Comparison of ENCODE assay signal across 1 cellular context in genomic region chr2:153567367-153567766, GRCh38.
TF ChIP-seq lines count a peak whose summit lies in the region.

No MANE protein-coding gene starts in this region.

TF ChIP-seq in WTC11, 78 proteins besides CTCF, POLR2A, EP300 and RAD21 (continued from another document):
- TF ChIP-seq, protein P1, sequence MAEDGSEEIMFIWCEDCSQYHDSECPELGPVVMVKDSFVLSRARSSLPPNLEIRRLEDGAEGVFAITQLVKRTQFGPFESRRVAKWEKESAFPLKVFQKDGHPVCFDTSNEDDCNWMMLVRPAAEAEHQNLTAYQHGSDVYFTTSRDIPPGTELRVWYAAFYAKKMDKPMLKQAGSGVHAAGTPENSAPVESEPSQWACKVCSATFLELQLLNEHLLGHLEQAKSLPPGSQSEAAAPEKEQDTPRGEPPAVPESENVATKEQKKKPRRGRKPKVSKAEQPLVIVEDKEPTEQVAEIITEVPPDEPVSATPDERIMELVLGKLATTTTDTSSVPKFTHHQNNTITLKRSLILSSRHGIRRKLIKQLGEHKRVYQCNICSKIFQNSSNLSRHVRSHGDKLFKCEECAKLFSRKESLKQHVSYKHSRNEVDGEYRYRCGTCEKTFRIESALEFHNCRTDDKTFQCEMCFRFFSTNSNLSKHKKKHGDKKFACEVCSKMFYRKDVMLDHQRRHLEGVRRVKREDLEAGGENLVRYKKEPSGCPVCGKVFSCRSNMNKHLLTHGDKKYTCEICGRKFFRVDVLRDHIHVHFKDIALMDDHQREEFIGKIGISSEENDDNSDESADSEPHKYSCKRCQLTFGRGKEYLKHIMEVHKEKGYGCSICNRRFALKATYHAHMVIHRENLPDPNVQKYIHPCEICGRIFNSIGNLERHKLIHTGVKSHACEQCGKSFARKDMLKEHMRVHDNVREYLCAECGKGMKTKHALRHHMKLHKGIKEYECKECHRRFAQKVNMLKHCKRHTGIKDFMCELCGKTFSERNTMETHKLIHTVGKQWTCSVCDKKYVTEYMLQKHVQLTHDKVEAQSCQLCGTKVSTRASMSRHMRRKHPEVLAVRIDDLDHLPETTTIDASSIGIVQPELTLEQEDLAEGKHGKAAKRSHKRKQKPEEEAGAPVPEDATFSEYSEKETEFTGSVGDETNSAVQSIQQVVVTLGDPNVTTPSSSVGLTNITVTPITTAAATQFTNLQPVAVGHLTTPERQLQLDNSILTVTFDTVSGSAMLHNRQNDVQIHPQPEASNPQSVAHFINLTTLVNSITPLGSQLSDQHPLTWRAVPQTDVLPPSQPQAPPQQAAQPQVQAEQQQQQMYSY (CRISPR knock-in tag; IDR thresholded peaks at IDR 0.05): no peak
TF ChIP-seq in WTC11: peak in this region for 0.
